ENCODE assay signal across 14 cellular contexts in genomic region chr12:19970116-19970515, GRCh38.
A peak's percentile ranks its signal among the peaks of the same experiment; 100 is the strongest.
DNase-seq lines count a peak whose midpoint lies in the region; ATAC-seq and TF ChIP-seq lines count a peak whose summit lies in the region.
"Had no signal": no experiment of that assay in that cellular context is flagged by ENCODE, and none has a peak within 500 bp of the region (broad histone marks: within the 10 kb centered on the region; RNA-seq: fewer than 3 reads in every experiment).

No MANE protein-coding gene starts in this region.

- H3K4me1 ChIP-seq in SK-N-SH (ENCODE audit: control insufficient read depth in 1 of 2, insufficient read depth in 2 of 2, low read depth in 1 of 2, low read length in 1 of 2): peaks cover 25 to 40% of the 10 kb centered on the region in 2 experiments; a peak in 3 of 4 replicates
- H3K4me1 ChIP-seq in thoracic aorta (ENCODE audit: control insufficient read depth in 1 of 2, low read depth in 2 of 2): peaks cover 27 to 68% of the 10 kb centered on the region in 2 donors

- no peaks in the 10 kb centered on the region for H3K79me2 ChIP-seq in SK-N-SH (ENCODE audit: insufficient read depth)

- intact Hi-C loops in Right ventricle myocardium inferior (cut with DNase I): no loop called here
- intact Hi-C loops in cardiac septum (cut with DNase I): no loop called here

- H3K9me3 ChIP-seq in SK-N-SH: no peaks in the 10 kb centered on the region
- no peaks in the 10 kb centered on the region for H3K9me3 ChIP-seq in thoracic aorta

- peak; percentile 18; the same call in 1 of the 2 replicates for TF ChIP-seq RAD21 in SK-N-SH (IDR thresholded peaks at IDR 0.05; ENCODE audit: low read length)

- CTCF ChIA-PET in SK-N-SH (lab: Yijun Ruan, JAX): no interaction called here

- no peaks in the 10 kb centered on the region for H3K36me3 ChIP-seq in SK-N-SH (replicated peaks in 1 of 2; ENCODE audit: control insufficient read depth in 1 of 2, insufficient read depth in 2 of 2, low read length in 1 of 2)
- no peaks in the 10 kb centered on the region for H3K36me3 ChIP-seq in thoracic aorta

- no peak overlapping the region for H3K4me3 ChIP-seq in SK-N-SH (ENCODE audit: low read depth in 2 of 2, low read length in 1 of 2)
- no peak overlapping the region for H3K4me3 ChIP-seq in fibroblast of the aortic adventitia (ENCODE audit: low read depth, low read length)
- H3K4me3 ChIP-seq in thoracic aorta: no peak overlapping the region

- POLR2A ChIA-PET in SK-N-SH (lab: Yijun Ruan, JAX): interaction anchor here (1.4 kb wide), 1 partner anchor 24 kb away, joined by 3 read pairs; no protein-coding TSS in a partner anchor

- H3K9ac ChIP-seq in SK-N-SH: peak overlapping the region; percentile 31; the same call in 1 of the 2 replicates

- H4K20me1 ChIP-seq in SK-N-SH (ENCODE audit: insufficient read depth): no peaks in the 10 kb centered on the region

- H2AFZ ChIP-seq in SK-N-SH (ENCODE audit: low read depth): no peak overlapping the region

- TF ChIP-seq CTCF in SK-N-SH (IDR thresholded peaks at IDR 0.05): no peak
- TF ChIP-seq CTCF in fibroblast of the aortic adventitia (IDR thresholded peaks at IDR 0.05; ENCODE audit: insufficient read depth, low read length): no peak
- TF ChIP-seq CTCF in thoracic aorta (IDR thresholded peaks at IDR 0.05): no peak

- peaks cover 37% of the 10 kb centered on the region for H3F3A ChIP-seq in SK-N-SH (replicated peaks; ENCODE audit: insufficient read depth)

- 3% methylated on average over 2 of the region's 2 CpGs for WGBS in SK-N-SH (ENCODE audit: low lambda C conversion rate)

- H3K27ac ChIP-seq in SK-N-SH (ENCODE audit: low read depth in 2 of 2, low read length in 1 of 2) (peak overlapping the region; percentile 83 to 93), thoracic aorta (peak overlapping the region; percentile 53 to 67)

- ATAC-seq in Right ventricle myocardium inferior (peak; percentile 43), thoracic aorta (ENCODE audit: insufficient number of reproducible peaks, low FRiP score, low read depth) (no peak)
- ATAC-seq: HepG2, WTC11 had no signal

- DNase-seq in Right ventricle myocardium inferior (ENCODE audit: missing footprints) (no peak), cardiac septum (ENCODE audit: low spot score) (no peak), SK-N-SH (peak; percentile 52), fibroblast of the aortic adventitia (ENCODE audit: low read depth) (peak; percentile 87), thoracic aorta (ENCODE audit: low spot score) (no peak), NCI-H2227 treated with DMSO at 0.1 percent for 48 hours (lab: John Stamatoyannopoulos, UW) (no peak), RPMI8226 (no peak)
- no peak for DNase-seq in activated CD4-positive, alpha-beta T cell treated with anti-CD3 and anti-CD28 coated beads, Interleukin-2, amount 50 U/mL, for 1 hour
- DNase-seq: 8988T; effector CD8-positive, alpha-beta T cell; H9; NCI-H1436 had no signal

- TF ChIP-seq EP300 in SK-N-SH (IDR thresholded peaks at IDR 0.05; ENCODE audit: borderline replicate concordance in 1 of 2, low read depth in 1 of 2, low read length in 1 of 2): peak; percentile 89 to 97

- H3K27me3 ChIP-seq in SK-N-SH (ENCODE audit: insufficient read depth) (no peaks in the 10 kb centered on the region), thoracic aorta (replicated peaks; ENCODE audit: insufficient read depth) (no peaks in the 10 kb centered on the region)

- no peaks in the 10 kb centered on the region for H3K9me2 ChIP-seq in SK-N-SH

- peak overlapping the region; percentile 20; the same call in 1 of the 2 replicates for H3K4me2 ChIP-seq in SK-N-SH

TF ChIP-seq in SK-N-SH, 30 proteins besides CTCF, POLR2A, EP300 and RAD21 (continues in another document):
- TF ChIP-seq CHD2 (IDR thresholded peaks at IDR 0.05; ENCODE audit: low read length, partially characterized antibody): peak; percentile 93
- 0 out of 2 replicates have a peak, but pooled peaks have one; percentile 37 for TF ChIP-seq ZBTB33 (IDR thresholded peaks at IDR 0.05; ENCODE audit: borderline replicate concordance, low read depth)
- TF ChIP-seq, protein P1, sequence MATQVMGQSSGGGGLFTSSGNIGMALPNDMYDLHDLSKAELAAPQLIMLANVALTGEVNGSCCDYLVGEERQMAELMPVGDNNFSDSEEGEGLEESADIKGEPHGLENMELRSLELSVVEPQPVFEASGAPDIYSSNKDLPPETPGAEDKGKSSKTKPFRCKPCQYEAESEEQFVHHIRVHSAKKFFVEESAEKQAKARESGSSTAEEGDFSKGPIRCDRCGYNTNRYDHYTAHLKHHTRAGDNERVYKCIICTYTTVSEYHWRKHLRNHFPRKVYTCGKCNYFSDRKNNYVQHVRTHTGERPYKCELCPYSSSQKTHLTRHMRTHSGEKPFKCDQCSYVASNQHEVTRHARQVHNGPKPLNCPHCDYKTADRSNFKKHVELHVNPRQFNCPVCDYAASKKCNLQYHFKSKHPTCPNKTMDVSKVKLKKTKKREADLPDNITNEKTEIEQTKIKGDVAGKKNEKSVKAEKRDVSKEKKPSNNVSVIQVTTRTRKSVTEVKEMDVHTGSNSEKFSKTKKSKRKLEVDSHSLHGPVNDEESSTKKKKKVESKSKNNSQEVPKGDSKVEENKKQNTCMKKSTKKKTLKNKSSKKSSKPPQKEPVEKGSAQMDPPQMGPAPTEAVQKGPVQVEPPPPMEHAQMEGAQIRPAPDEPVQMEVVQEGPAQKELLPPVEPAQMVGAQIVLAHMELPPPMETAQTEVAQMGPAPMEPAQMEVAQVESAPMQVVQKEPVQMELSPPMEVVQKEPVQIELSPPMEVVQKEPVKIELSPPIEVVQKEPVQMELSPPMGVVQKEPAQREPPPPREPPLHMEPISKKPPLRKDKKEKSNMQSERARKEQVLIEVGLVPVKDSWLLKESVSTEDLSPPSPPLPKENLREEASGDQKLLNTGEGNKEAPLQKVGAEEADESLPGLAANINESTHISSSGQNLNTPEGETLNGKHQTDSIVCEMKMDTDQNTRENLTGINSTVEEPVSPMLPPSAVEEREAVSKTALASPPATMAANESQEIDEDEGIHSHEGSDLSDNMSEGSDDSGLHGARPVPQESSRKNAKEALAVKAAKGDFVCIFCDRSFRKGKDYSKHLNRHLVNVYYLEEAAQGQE (IDR thresholded peaks at IDR 0.05; ENCODE audit: low read depth, low read length): peak; percentile 65
- peak; percentile 90 for TF ChIP-seq GATA2 (CRISPR knock-in tag; IDR thresholded peaks at IDR 0.05)
- TF ChIP-seq SIN3A (IDR thresholded peaks at IDR 0.05; ENCODE audit: borderline replicate concordance, low read depth, low read length): peak; percentile 87
- TF ChIP-seq, protein P2, sequence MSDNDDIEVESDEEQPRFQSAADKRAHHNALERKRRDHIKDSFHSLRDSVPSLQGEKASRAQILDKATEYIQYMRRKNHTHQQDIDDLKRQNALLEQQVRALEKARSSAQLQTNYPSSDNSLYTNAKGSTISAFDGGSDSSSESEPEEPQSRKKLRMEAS (IDR thresholded peaks at IDR 0.05; ENCODE audit: low read depth): no peak
- TF ChIP-seq ELF1 (IDR thresholded peaks at IDR 0.05): no peak
- TF ChIP-seq USF1 (IDR thresholded peaks at IDR 0.05; ENCODE audit: borderline replicate concordance, low read depth): no peak
- peak; percentile 50; the same call in 1 of the 2 replicates for TF ChIP-seq RXRA (IDR thresholded peaks at IDR 0.05; ENCODE audit: borderline replicate concordance, low read depth)
- TF ChIP-seq RCOR1 (IDR thresholded peaks at IDR 0.05; ENCODE audit: low read length): peak; percentile 100
- no peak for TF ChIP-seq TAF1 (IDR thresholded peaks at IDR 0.05; ENCODE audit: borderline replicate concordance, low read depth, low read length)
- 0 out of 2 replicates have a peak, but pooled peaks have one; percentile 67 for TF ChIP-seq FOXJ3 (CRISPR knock-in tag; IDR thresholded peaks at IDR 0.05)
- TF ChIP-seq POLR2AphosphoS5 (IDR thresholded peaks at IDR 0.05; ENCODE audit: low read depth, low read length): peak; percentile 94
- peak; percentile 89 for TF ChIP-seq JUND (IDR thresholded peaks at IDR 0.05)
- peak; percentile 97 for TF ChIP-seq TEAD4 (IDR thresholded peaks at IDR 0.05; ENCODE audit: borderline replicate concordance, insufficient read depth)
- TF ChIP-seq MEF2A (IDR thresholded peaks at IDR 0.05; ENCODE audit: borderline replicate concordance, low read depth): peak; percentile 57; the same call in 1 of the 2 replicates
- peak; percentile 52; the same call in 1 of the 2 replicates for TF ChIP-seq FOXM1 (IDR thresholded peaks at IDR 0.05; ENCODE audit: low read depth)
- TF ChIP-seq FOSL2 (IDR thresholded peaks at IDR 0.05; ENCODE audit: borderline replicate concordance, low read depth): peak; percentile 47; the same call in 1 of the 2 replicates
- TF ChIP-seq NRF1 (IDR thresholded peaks at IDR 0.05; ENCODE audit: low read depth, low read length): no peak
- TF ChIP-seq NFIC (IDR thresholded peaks at IDR 0.05; ENCODE audit: borderline replicate concordance): peak; percentile 79
- peak; percentile 99 for TF ChIP-seq TCF12 (IDR thresholded peaks at IDR 0.05)
- TF ChIP-seq YY1 (IDR thresholded peaks at IDR 0.05; ENCODE audit: low read depth): no peak

Comparison
In these comparisons a context has a peak if more than half of its experiments do, and no peak if none do; other contexts are left out.
1. DNase-seq: peak in SK-N-SH (single experiment) and fibroblast of the aortic adventitia (single experiment); none in Right ventricle myocardium inferior (single experiment), cardiac septum (single experiment), thoracic aorta (single experiment), NCI-H2227 treated with DMSO at 0.1 percent for 48 hours (single experiment), activated CD4-positive, alpha-beta T cell treated with anti-CD3 and anti-CD28 coated beads, Interleukin-2, amount 50 U/mL, for 1 hour (single experiment) and RPMI8226 (single experiment).